In genomic region chr5:1883120-1883924, GRCh38 we compare ENCODE assay signal across 9 cellular contexts. TPM values are rescaled to one million over a fixed set of nuclear protein-coding genes. Genes with fewer than 3 reads are reported as not detected.
DNase-seq lines count a peak whose midpoint lies in the region; ATAC-seq and TF ChIP-seq lines count a peak whose summit lies in the region.
"Had no signal": no experiment of that assay in that cellular context is flagged by ENCODE, and none has a peak within 500 bp of the region (broad histone marks: within the 10 kb centered on the region; RNA-seq: fewer than 3 reads in every experiment).

No MANE protein-coding gene starts in this region.

- DNase-seq in GM23338 (ENCODE audit: low spot score) (peak; percentile 76), RPMI8226 (peak; percentile 76), cardiac muscle cell (ENCODE audit: low read depth in 1 of 2, low spot score in 1 of 2) (peak in 1 of 2 donors; percentile 66), skeletal muscle cell (ENCODE audit: low read depth) (no peak), left colon (no peak)
- no peak for DNase-seq in activated T-helper 1 cell treated with anti-CD3 and anti-CD28 coated beads, Interleukin-12 subunit alpha, Interleukin-12 subunit beta, Interleukin-2, Interleukin-4 antibody, amounts not matched to agents 30 ng/mL and 10 ng/mL and 1 ng/mL, durations not matched to agents 14 hours and 24 hours and 36 hours (ENCODE audit: low spot score)
- DNase-seq: activated CD4-positive, alpha-beta T cell treated with anti-CD3 and anti-CD28 coated beads, Interleukin-2, amount 50 U/mL, for 4 hours; Kasumi-1 had no signal

- peak overlapping the region; percentile 58 for H3K4me3 Mint-ChIP-seq in GM23338
- no peak overlapping the region for H3K4me3 Mint-ChIP-seq in activated T-helper 1 cell treated with anti-CD3 and anti-CD28 coated beads, Interleukin-12 subunit alpha, Interleukin-12 subunit beta, Interleukin-2, Interleukin-4 antibody, amounts not matched to agents 30 ng/mL and 10 ng/mL and 1 ng/mL, durations not matched to agents 14 hours and 24 hours and 36 hours

- peaks cover 25% of the 10 kb centered on the region for H3K4me1 Mint-ChIP-seq in GM23338
- no peaks in the 10 kb centered on the region for H3K4me1 Mint-ChIP-seq in activated T-helper 1 cell treated with anti-CD3 and anti-CD28 coated beads, Interleukin-12 subunit alpha, Interleukin-12 subunit beta, Interleukin-2, Interleukin-4 antibody, amounts not matched to agents 30 ng/mL and 10 ng/mL and 1 ng/mL, durations not matched to agents 14 hours and 24 hours and 36 hours (ENCODE audit: low read depth)

- H3K4me2 ChIP-seq in GM23338, result peak overlapping the region; percentile 86

- H3K27ac Mint-ChIP-seq in GM23338, result no peak overlapping the region
- H3K27ac Mint-ChIP-seq in activated T-helper 1 cell treated with anti-CD3 and anti-CD28 coated beads, Interleukin-12 subunit alpha, Interleukin-12 subunit beta, Interleukin-2, Interleukin-4 antibody, amounts not matched to agents 30 ng/mL and 10 ng/mL and 1 ng/mL, durations not matched to agents 14 hours and 24 hours and 36 hours, result no peak overlapping the region

- intact Hi-C loops in activated T-helper 1 cell treated with anti-CD3 and anti-CD28 coated beads, Interleukin-12 subunit alpha, Interleukin-12 subunit beta, Interleukin-2, Interleukin-4 antibody, amounts not matched to agents 30 ng/mL and 10 ng/mL and 1 ng/mL, durations not matched to agents 14 hours and 24 hours and 36 hours (cut with micrococcal nuclease), result no loop called here
- intact Hi-C loops in left colon (cut with DNase I, micrococcal nuclease), result no loop called here

- no peaks in the 10 kb centered on the region; the same call in 1 of the 2 replicates for H4K20me1 ChIP-seq in GM23338 (replicated peaks; ENCODE audit: insufficient read depth)

- TF ChIP-seq CTCF in GM23338 (conservative IDR thresholded peaks at IDR 0.05; ENCODE audit: low read depth in 2 of 2) (no peak), cardiac muscle cell (IDR thresholded peaks at IDR 0.05; ENCODE audit: low read depth, low read length) (no peak)

- H2AFZ ChIP-seq in GM23338, result peak overlapping the region; percentile 88; the same call in 1 of the 2 replicates

- H3K36me3 ChIP-seq in GM23338 (ENCODE audit: insufficient read depth) (no peaks in the 10 kb centered on the region), cardiac muscle cell (peaks cover 3% of the 10 kb centered on the region)

- H3K9me3 ChIP-seq in cardiac muscle cell (ENCODE audit: low read depth), result no peaks in the 10 kb centered on the region

- H3K27me3 ChIP-seq in GM23338 (ENCODE audit: insufficient read depth) (peaks cover 100% of the 10 kb centered on the region), cardiac muscle cell (peaks cover 100% of the 10 kb centered on the region)

- H3K9me3 Mint-ChIP-seq in GM23338, result peaks cover 7% of the 10 kb centered on the region; the same call in 1 of the 3 replicates
- H3K9me3 Mint-ChIP-seq in activated T-helper 1 cell treated with anti-CD3 and anti-CD28 coated beads, Interleukin-12 subunit alpha, Interleukin-12 subunit beta, Interleukin-2, Interleukin-4 antibody, amounts not matched to agents 30 ng/mL and 10 ng/mL and 1 ng/mL, durations not matched to agents 14 hours and 24 hours and 36 hours, result no peaks in the 10 kb centered on the region

- H3K79me2 ChIP-seq in GM23338 (replicated peaks; ENCODE audit: insufficient read depth), result no peaks in the 10 kb centered on the region

- H3K27me3 Mint-ChIP-seq in GM23338 (ENCODE audit: insufficient read depth, low read depth, poor library complexity), result peaks cover 90% of the 10 kb centered on the region
- H3K27me3 Mint-ChIP-seq in activated T-helper 1 cell treated with anti-CD3 and anti-CD28 coated beads, Interleukin-12 subunit alpha, Interleukin-12 subunit beta, Interleukin-2, Interleukin-4 antibody, amounts not matched to agents 30 ng/mL and 10 ng/mL and 1 ng/mL, durations not matched to agents 14 hours and 24 hours and 36 hours (ENCODE audit: insufficient read depth), result peaks cover 46% of the 10 kb centered on the region

- H3K27ac ChIP-seq in GM23338 (ENCODE audit: low read depth), result no peak overlapping the region
- peak overlapping the region; percentile 94 for H3K27ac ChIP-seq in cardiac muscle cell

- ATAC-seq in GM23338 (peak; percentile 12), GM21423 (IDR thresholded peaks at IDR 0.05; ENCODE audit: unreplicated experiment) (no peak), left colon (no peak)

- peak overlapping the region; percentile 59 for H3K4me3 ChIP-seq in GM23338
- peak overlapping the region; percentile 92 for H3K4me3 ChIP-seq in cardiac muscle cell
- H3K4me3 ChIP-seq in skeletal muscle cell (ENCODE audit: low read depth, low read length), result peak overlapping the region; percentile 23

- peaks cover 3% of the 10 kb centered on the region; the same call in 1 of the 3 replicates for H3K36me3 Mint-ChIP-seq in GM23338 (ENCODE audit: low read depth)
- no peaks in the 10 kb centered on the region for H3K36me3 Mint-ChIP-seq in activated T-helper 1 cell treated with anti-CD3 and anti-CD28 coated beads, Interleukin-12 subunit alpha, Interleukin-12 subunit beta, Interleukin-2, Interleukin-4 antibody, amounts not matched to agents 30 ng/mL and 10 ng/mL and 1 ng/mL, durations not matched to agents 14 hours and 24 hours and 36 hours (ENCODE audit: low read depth)

- H3K4me1 ChIP-seq in GM23338 (ENCODE audit: insufficient read depth) (peaks cover 28% of the 10 kb centered on the region; the same call in 1 of the 2 replicates), cardiac muscle cell (ENCODE audit: low read depth) (peaks cover 17% of the 10 kb centered on the region)

- H3F3A ChIP-seq in GM23338 (replicated peaks; ENCODE audit: low read depth), result peaks cover 3% of the 10 kb centered on the region; the same call in 1 of the 2 replicates

- no peaks in the 10 kb centered on the region for H3K9me2 ChIP-seq in GM23338 (ENCODE audit: insufficient read depth)

TF ChIP-seq in GM23338, 12 proteins besides CTCF, POLR2A, EP300 and RAD21:
- TF ChIP-seq ZNF331 (CRISPR knock-in tag; IDR thresholded peaks at IDR 0.05; ENCODE audit: low read depth), result no peak
- peak; percentile 72 for TF ChIP-seq EZH2phosphoT487 (IDR thresholded peaks at IDR 0.05; ENCODE audit: unreplicated experiment)
- no peak for TF ChIP-seq NANOG (IDR thresholded peaks at IDR 0.05; ENCODE audit: borderline replicate concordance)
- TF ChIP-seq JUNB (IDR thresholded peaks at IDR 0.05; ENCODE audit: unreplicated experiment), result no peak
- TF ChIP-seq EZH2 (IDR thresholded peaks at IDR 0.05; ENCODE audit: low read depth, unreplicated experiment), result peak; percentile 96

RNA-seq across cellular contexts. Expression of gene IRX4, which starts 0.6 kb away (rescaled TPM):
- 1.7 and 2.8 TPM in 2 replicates for total RNA-seq in GM23338 (2014; rRNA removed; shearing (Covaris generic))
- 0.70 and 0.82 TPM in 2 replicates for polyA plus RNA-seq in GM23338 (2016; fragmentation: Nextera tagmentation; extraction: Ambion mirVana)
- total RNA-seq in cardiac muscle cell, result 284 and 308 TPM in 2 replicates
- polyA plus RNA-seq in cardiac muscle cell, result 208 and 257 TPM in 2 replicates
- total RNA-seq in activated T-helper 1 cell treated with anti-CD3 and anti-CD28 coated beads, Interleukin-12 subunit alpha, Interleukin-12 subunit beta, Interleukin-2, Interleukin-4 antibody, amounts not matched to agents 30 ng/mL and 10 ng/mL and 1 ng/mL, durations not matched to agents 14 hours and 24 hours and 36 hours, result not detected in 2 replicates
- not detected for total RNA-seq in left colon

Comparison
In these comparisons a context has a peak if more than half of its experiments do, and no peak if none do; other contexts are left out.
1. DNase-seq: peak in GM23338 (single experiment) and RPMI8226 (single experiment); none in skeletal muscle cell (single experiment), activated T-helper 1 cell treated with anti-CD3 and anti-CD28 coated beads, Interleukin-12 subunit alpha, Interleukin-12 subunit beta, Interleukin-2, Interleukin-4 antibody, amounts not matched to agents 30 ng/mL and 10 ng/mL and 1 ng/mL, durations not matched to agents 14 hours and 24 hours and 36 hours (single experiment) and left colon (0 of 2).
2. H3K4me3 ChIP-seq: peak in every context shown above with its lines; median percentile 92 in cardiac muscle cell; 59 in GM23338; 23 in skeletal muscle cell.
3. RNA of gene IRX4, which starts 0.6 kb away (total RNA-seq): 284 to 308 TPM in cardiac muscle cell; 1.7 to 2.8 TPM in GM23338, not detected in activated T-helper 1 cell treated with anti-CD3 and anti-CD28 coated beads, Interleukin-12 subunit alpha, Interleukin-12 subunit beta, Interleukin-2, Interleukin-4 antibody, amounts not matched to agents 30 ng/mL and 10 ng/mL and 1 ng/mL, durations not matched to agents 14 hours and 24 hours and 36 hours and not detected in left colon; every median in the first group is over 10 times any median in the second.